ENCODE assay signal across 11 cellular contexts in genomic region chr1:154222918-154223317, GRCh38. TPM values are rescaled to one million over a fixed set of nuclear protein-coding genes. Genes with fewer than 3 reads are reported as not detected.
A peak's percentile ranks its signal among the peaks of the same experiment; 100 is the strongest.
DNase-seq lines count a peak whose midpoint lies in the region; ATAC-seq and TF ChIP-seq lines count a peak whose summit lies in the region.
"Had no signal": no experiment of that assay in that cellular context is flagged by ENCODE, and none has a peak within 500 bp of the region (broad histone marks: within the 10 kb centered on the region; RNA-seq: fewer than 3 reads in every experiment).

No MANE protein-coding gene starts in this region.

- H3K4me2 ChIP-seq in OCI-LY1 (ENCODE audit: low read length): peak overlapping the region; percentile 84

- H3K27me3 ChIP-seq in OCI-LY1 (ENCODE audit: insufficient read depth, low read length) (no peaks in the 10 kb centered on the region), endodermal cell (ENCODE audit: control insufficient read depth, insufficient read depth, low read length, poor library complexity, severe bottlenecking) (no peaks in the 10 kb centered on the region), SJCRH30 (no peaks in the 10 kb centered on the region), body of pancreas (no peaks in the 10 kb centered on the region)

- no peaks in the 10 kb centered on the region for H4K20me1 ChIP-seq in OCI-LY1 (ENCODE audit: insufficient read depth, low read length)

- peaks cover 78% of the 10 kb centered on the region for H3K79me2 ChIP-seq in OCI-LY1 (ENCODE audit: insufficient read depth, low read length)

- H3K9me3 Mint-ChIP-seq in endodermal cell (no peaks in the 10 kb centered on the region), osteocyte (ENCODE audit: unreplicated experiment) (no peaks in the 10 kb centered on the region)

- no peak overlapping the region for H3K9ac ChIP-seq in OCI-LY1 (ENCODE audit: low read length)
- no peak overlapping the region for H3K9ac ChIP-seq in endodermal cell (ENCODE audit: extremely low read depth, low read length, poor library complexity, severe bottlenecking)

- no peak for TF ChIP-seq POLR2A in body of pancreas (IDR thresholded peaks at IDR 0.05)

- no peaks in the 10 kb centered on the region for H3K9me2 ChIP-seq in OCI-LY1 (ENCODE audit: low read depth, low read length)

- H3K27ac ChIP-seq in OCI-LY1 (ENCODE audit: low read depth, low read length, poor library complexity, severe bottlenecking) (no peak overlapping the region), endodermal cell (ENCODE audit: low read depth, low read length) (no peak overlapping the region), SJCRH30 (no peak overlapping the region), body of pancreas (peak overlapping the region in 1 of 4 donors; percentile 41)

- ATAC-seq in GM21529 (IDR thresholded peaks at IDR 0.05; ENCODE audit: unreplicated experiment) (no peak), body of pancreas (no peak)

- 100% methylated on average over 1 of the region's 1 CpG; no CpG with 5 or more reads in 1 of the 2 experiments for WGBS in endodermal cell (ENCODE audit: insufficient coverage in 1 of 2, insufficient read length in 1 of 2), 2 experiments
- 70 to 78% methylated on average over 1 of the region's 1 CpG for WGBS in body of pancreas, 2 donors

- H3K4me3 ChIP-seq in GM12865 (ENCODE audit: low read depth, low read length) (peak overlapping the region; percentile 86), OCI-LY1 (ENCODE audit: low read depth, low read length, poor library complexity, severe bottlenecking) (peak overlapping the region; percentile 91), endodermal cell (ENCODE audit: low read length) (peak overlapping the region; percentile 93), SJCRH30 (no peak overlapping the region), body of pancreas (no peak overlapping the region)

- H3K36me3 Mint-ChIP-seq in endodermal cell (ENCODE audit: low read depth): peaks cover 54% of the 10 kb centered on the region
- H3K36me3 Mint-ChIP-seq in osteocyte (ENCODE audit: unreplicated experiment): peaks cover 26% of the 10 kb centered on the region

- H3K4me3 Mint-ChIP-seq in endodermal cell (peak overlapping the region; percentile 98), osteocyte (ENCODE audit: unreplicated experiment) (peak overlapping the region; percentile 90)

- no peak overlapping the region for H2AFZ ChIP-seq in OCI-LY1 (ENCODE audit: low read length)

- no peak for DNase-seq in GM12865 (ENCODE audit: low read depth)
- DNase-seq in endodermal cell: no peak
- no peak for DNase-seq in osteocyte (ENCODE audit: extremely low spot score, unreplicated experiment)
- DNase-seq in SJCRH30: no peak
- no peak for DNase-seq in body of pancreas
- DNase-seq: islet precursor cell, NCI-H1048 had no signal

- H3F3A ChIP-seq in OCI-LY1 (ENCODE audit: insufficient read depth, low read length): no peaks in the 10 kb centered on the region

- intact Hi-C loops in body of pancreas (cut with DNase I): no loop called here

- peaks cover 44% of the 10 kb centered on the region for H3K4me1 ChIP-seq in OCI-LY1 (ENCODE audit: insufficient read depth, low read length, severe bottlenecking)
- peaks cover 6% of the 10 kb centered on the region for H3K4me1 ChIP-seq in endodermal cell (ENCODE audit: control insufficient read depth, insufficient read depth, low read length)
- peaks cover 3% of the 10 kb centered on the region; the same call in 1 of the 2 replicates for H3K4me1 ChIP-seq in SJCRH30
- peaks cover 48% of the 10 kb centered on the region for H3K4me1 ChIP-seq in body of pancreas

- H3K36me3 ChIP-seq in OCI-LY1 (ENCODE audit: insufficient read depth, low read length) (peaks cover 75% of the 10 kb centered on the region), endodermal cell (ENCODE audit: control insufficient read depth, insufficient read depth, low read length) (peaks cover 51% of the 10 kb centered on the region), SJCRH30 (peaks cover 41% of the 10 kb centered on the region), body of pancreas (replicated peaks in 1 of 2; ENCODE audit: insufficient read depth in 1 of 2, low read depth in 2 of 2) (no peaks in the 10 kb centered on the region)

- H3K9me3 ChIP-seq in OCI-LY1 (ENCODE audit: low read length) (no peaks in the 10 kb centered on the region), endodermal cell (ENCODE audit: control insufficient read depth, low read length) (no peaks in the 10 kb centered on the region), SJCRH30 (replicated peaks) (0 out of 2 replicates have a peak, but pooled peaks cover 4% of the 10 kb centered on the region), body of pancreas (no peaks in the 10 kb centered on the region)

- TF ChIP-seq CTCF in GM12865 (IDR thresholded peaks at IDR 0.05; ENCODE audit: insufficient read depth, low read depth, low read length, missing control alignments) (no peak), OCI-LY1 (IDR thresholded peaks at IDR 0.05; ENCODE audit: low read length) (no peak), endodermal cell (conservative IDR thresholded peaks at IDR 0.05) (no peak), osteocyte (IDR thresholded peaks at IDR 0.05) (no peak), body of pancreas (IDR thresholded peaks at IDR 0.05) (no peak)

- H3K4me1 Mint-ChIP-seq in endodermal cell (peaks cover 33% of the 10 kb centered on the region), osteocyte (ENCODE audit: unreplicated experiment) (peaks cover 54% of the 10 kb centered on the region)

- H3K27ac Mint-ChIP-seq in endodermal cell (no peak overlapping the region), osteocyte (ENCODE audit: unreplicated experiment) (peak overlapping the region; percentile 59)

- H3K27me3 Mint-ChIP-seq in endodermal cell (ENCODE audit: insufficient read depth) (no peaks in the 10 kb centered on the region), osteocyte (ENCODE audit: unreplicated experiment) (no peaks in the 10 kb centered on the region)

RNA-seq across cellular contexts. Expression of gene UBAP2L, which starts 2.2 kb away (rescaled TPM):
- total RNA-seq in endodermal cell (100 to 1,000 TPM; 198 to 224 TPM), osteocyte (224 and 236 TPM in 2 replicates), body of pancreas (10 to 100 TPM; 38.1 to 50.1 TPM)
- polyA plus RNA-seq in endodermal cell (2013, experiment 1 of 2): 144 TPM
- 132 TPM for polyA plus RNA-seq in endodermal cell (2013, experiment 2 of 2)
- total RNA-seq in SJCRH30 (2014; rRNA removed; shearing (Covaris generic)): 114 and 129 TPM in 2 replicates

RNA-seq across cellular contexts. Expression of gene CFAP141, which starts 16.8 kb away (rescaled TPM):
- total RNA-seq in endodermal cell (not detected), osteocyte (not detected in 2 replicates), body of pancreas (not detected)
- polyA plus RNA-seq in endodermal cell (2013, experiment 1 of 2): not detected
- not detected for polyA plus RNA-seq in endodermal cell (2013, experiment 2 of 2)
- not detected in 2 replicates for total RNA-seq in SJCRH30 (2014; rRNA removed; shearing (Covaris generic))
- total RNA-seq: dermis blood vessel endothelial cell, temporal lobe had no signal

RNA-seq across cellular contexts. Expression of gene TPM3, which starts 31.0 kb away (rescaled TPM):
- total RNA-seq in endodermal cell: 100 to 1,000 TPM; 597 to 679 TPM
- polyA plus RNA-seq in endodermal cell (2013, experiment 1 of 2): 357 TPM
- polyA plus RNA-seq in endodermal cell (2013, experiment 2 of 2): 371 TPM
- total RNA-seq in osteocyte: 194 TPM in 2 replicates
- total RNA-seq in SJCRH30 (2014; rRNA removed; shearing (Covaris generic)): 248 and 262 TPM in 2 replicates
- 100 to 1,000 TPM in 1 of 2 donors, 10 to 100 TPM in 1; 74.2 to 131 TPM for total RNA-seq in body of pancreas

RNA-seq across cellular contexts. Expression of gene HAX1, which starts 49.5 kb away (rescaled TPM):
- total RNA-seq in endodermal cell: 10 to 100 TPM; 55.7 to 59.4 TPM
- 89.7 TPM for polyA plus RNA-seq in endodermal cell (2013, experiment 1 of 2)
- polyA plus RNA-seq in endodermal cell (2013, experiment 2 of 2): 79.8 TPM
- total RNA-seq in osteocyte: 93.7 and 99.9 TPM in 2 replicates
- total RNA-seq in SJCRH30 (2014; rRNA removed; shearing (Covaris generic)): 59.6 and 66.5 TPM in 2 replicates
- 10 to 100 TPM; 44.5 to 54.5 TPM for total RNA-seq in body of pancreas

Comparison
In these comparisons a context has a peak if more than half of its experiments do, and no peak if none do; other contexts are left out.
1. H3K4me3 ChIP-seq: peak in GM12865 (single experiment), OCI-LY1 (single experiment) and endodermal cell (single experiment); none in SJCRH30 (single experiment) and body of pancreas (0 of 2).